9 cellular contexts compared by ENCODE assay signal in genomic region chr14:105193916-105194782, GRCh38. TPM values are rescaled to one million over a fixed set of nuclear protein-coding genes. Genes with fewer than 3 reads are reported as not detected.
DNase-seq lines count a peak whose midpoint lies in the region; ATAC-seq, FAIRE-seq and TF ChIP-seq lines count a peak whose summit lies in the region.
"Had no signal": no experiment of that assay in that cellular context is flagged by ENCODE, and none has a peak within 500 bp of the region (broad histone marks: within the 10 kb centered on the region; RNA-seq: fewer than 3 reads in every experiment).

No MANE protein-coding gene starts in this region.

- intact Hi-C loops in left ventricle myocardium inferior (cut with micrococcal nuclease), result no loop called here
- intact Hi-C loops in left ventricle myocardium superior (cut with micrococcal nuclease), result no loop called here
- intact Hi-C loops in upper lobe of right lung (cut with DNase I), result no loop called here
- intact Hi-C loops in body of pancreas (cut with DNase I), result no loop called here

- H4K91ac ChIP-seq in H1 (replicated peaks; ENCODE audit: insufficient read length, low read length), result peak overlapping the region; percentile 73

- TF ChIP-seq CTCF in left ventricle myocardium inferior (IDR thresholded peaks at IDR 0.05; ENCODE audit: borderline replicate concordance) (no peak), H1 (IDR thresholded peaks at IDR 0.05; ENCODE audit: control extremely low read depth in 1 of 3, insufficient read depth in 1 of 3, low read depth in 1 of 3, low read length in 3 of 3) (no peak), upper lobe of right lung (IDR thresholded peaks at IDR 0.05) (no peak), body of pancreas (IDR thresholded peaks at IDR 0.05) (no peak)

- ATAC-seq in left ventricle myocardium superior (no peak), upper lobe of right lung (no peak), GM21447 (IDR thresholded peaks at IDR 0.05; ENCODE audit: unreplicated experiment) (no peak), body of pancreas (no peak)
- ATAC-seq: K562 had no signal

- TF ChIP-seq POLR2A in H1 (IDR thresholded peaks at IDR 0.05; ENCODE audit: control extremely low read depth in 1 of 2, low read depth in 2 of 2, low read length in 2 of 2), result no peak
- no peak for TF ChIP-seq POLR2A in body of pancreas (IDR thresholded peaks at IDR 0.05)

- no peaks in the 10 kb centered on the region for H3K9me3 ChIP-seq in left ventricle myocardium inferior (replicated peaks)
- no peaks in the 10 kb centered on the region for H3K9me3 ChIP-seq in H1 (ENCODE audit: insufficient read depth in 2 of 2, low read depth in 1 of 2, low read length in 1 of 2)
- no peaks in the 10 kb centered on the region for H3K9me3 ChIP-seq in upper lobe of right lung
- no peaks in the 10 kb centered on the region for H3K9me3 ChIP-seq in body of pancreas

- peak overlapping the region; percentile 81; the same call in 1 of the 2 replicates for H2BK15ac ChIP-seq in H1 (ENCODE audit: low read length)

- no peak overlapping the region for H4K5ac ChIP-seq in H1 (ENCODE audit: insufficient read length, low read depth, low read length)

- no peak overlapping the region for H3K9ac ChIP-seq in H1 (replicated peaks in 1 of 4; ENCODE audit: extremely low read depth in 1 of 4, low read depth in 3 of 4, low read length in 3 of 4)

- H3K14ac ChIP-seq in H1 (ENCODE audit: insufficient read length), result no peak overlapping the region

- H3K27me3 ChIP-seq in left ventricle myocardium inferior (ENCODE audit: low read depth), result peaks cover 81% of the 10 kb centered on the region
- peaks cover 0 to 37% (median 19%) of the 10 kb centered on the region in 4 experiments; a peak in 5 of 7 replicates for H3K27me3 ChIP-seq in H1 (replicated peaks in 1 of 4; ENCODE audit: control insufficient read depth in 3 of 4, extremely low read depth in 1 of 4, insufficient read depth in 3 of 4, low read length in 3 of 4)
- H3K27me3 ChIP-seq in upper lobe of right lung, result peaks cover 57% of the 10 kb centered on the region
- peaks cover 0 to 26% of the 10 kb centered on the region in 2 donors for H3K27me3 ChIP-seq in body of pancreas

- H2BK5ac ChIP-seq in H1 (ENCODE audit: low read depth, low read length), result peak overlapping the region; percentile 71; the same call in 1 of the 2 replicates

- peaks cover 4% of the 10 kb centered on the region; the same call in 1 of the 2 replicates for H3K23me2 ChIP-seq in H1 (ENCODE audit: low read depth, low read length)

- H3K4me2 ChIP-seq in H1 (ENCODE audit: insufficient read depth in 1 of 2, low read depth in 2 of 2, low read length in 2 of 2), result no peak overlapping the region

- H3K79me1 ChIP-seq in H1 (ENCODE audit: low read depth, low read length), result no peaks in the 10 kb centered on the region

- H2BK12ac ChIP-seq in H1 (ENCODE audit: low read depth, low read length), result peak overlapping the region; percentile 50; the same call in 1 of the 2 replicates

- H3K36me3 ChIP-seq in left ventricle myocardium inferior (no peaks in the 10 kb centered on the region), H1 (ENCODE audit: control insufficient read depth in 2 of 4, insufficient read depth in 4 of 4, low read length in 3 of 4) (no peaks in the 10 kb centered on the region), upper lobe of right lung (no peaks in the 10 kb centered on the region), body of pancreas (replicated peaks in 1 of 2; ENCODE audit: insufficient read depth in 1 of 2, low read depth in 2 of 2) (no peaks in the 10 kb centered on the region)

- WGBS in H1 (ENCODE audit: extremely low coverage in 1 of 2, insufficient coverage in 1 of 2, insufficient read length in 1 of 2, insufficient replicate concordance in 2 of 2, low coverage in 1 of 2, low lambda C conversion rate in 2 of 2, missing lambda C conversion rate in 1 of 2), 2 experiments, result 89% methylated on average over 17 of the region's 17 CpGs; no CpG with 5 or more reads in 1 of the 2 experiments
- 50 to 60% methylated on average over 13 to 17 of the region's 17 CpGs for WGBS in body of pancreas, 2 donors

- H3K79me2 ChIP-seq in H1 (ENCODE audit: control insufficient read depth in 1 of 2, insufficient read depth in 2 of 2, low read length in 2 of 2), result no peaks in the 10 kb centered on the region

- H3K27ac ChIP-seq in left ventricle myocardium inferior (replicated peaks) (peak overlapping the region; percentile 95), H1 (ENCODE audit: low read depth, low read length) (no peak overlapping the region), upper lobe of right lung (peak overlapping the region; percentile 58), body of pancreas (no peak overlapping the region)

- H3K4me1 ChIP-seq in left ventricle myocardium inferior (peaks cover 63% of the 10 kb centered on the region), H1 (replicated peaks in 1 of 4; ENCODE audit: control insufficient read depth in 3 of 4, insufficient read depth in 4 of 4, low read length in 3 of 4) (peaks cover 0 to 18% (median 9%) of the 10 kb centered on the region in 4 experiments; a peak in 5 of 7 replicates), upper lobe of right lung (peaks cover 54% of the 10 kb centered on the region), body of pancreas (peaks cover 26% of the 10 kb centered on the region)

- no peak for DNase-seq in left ventricle myocardium inferior
- no peak for DNase-seq in left ventricle myocardium superior
- DNase-seq in RPMI8226, result peak; percentile 82
- DNase-seq in H1 (ENCODE audit: low read depth in 1 of 2, low spot score in 2 of 2), result no peak
- DNase-seq in upper lobe of right lung, result no peak
- DNase-seq in body of pancreas, result no peak
- DNase-seq in AG08396 (ENCODE audit: low spot score), result no peak

- peaks cover 0 to 2% of the 10 kb centered on the region in 2 experiments for H4K20me1 ChIP-seq in H1 (replicated peaks in 1 of 2; ENCODE audit: control insufficient read depth in 1 of 2, insufficient read depth in 2 of 2, low read length in 2 of 2)

- H2BK20ac ChIP-seq in H1 (ENCODE audit: low read length), result peak overlapping the region; percentile 21; the same call in 1 of the 2 replicates

- H3K4ac ChIP-seq in H1 (replicated peaks; ENCODE audit: insufficient read length, low read depth, low read length), result no peak overlapping the region

- H4K8ac ChIP-seq in H1 (ENCODE audit: extremely low read depth, insufficient read depth, low read length), result peak overlapping the region; percentile 57; the same call in 1 of the 2 replicates

- H3K56ac ChIP-seq in H1 (replicated peaks; ENCODE audit: insufficient read length, low read depth, low read length), result no peak overlapping the region

- no peak overlapping the region for H2BK120ac ChIP-seq in H1 (replicated peaks; ENCODE audit: low read depth, low read length)

- 0 out of 2 replicates have a peak overlapping the region, but pooled peaks have one; percentile 65 for H2AK5ac ChIP-seq in H1 (ENCODE audit: low read depth, low read length)

- no peak overlapping the region for H3K4me3 ChIP-seq in left ventricle myocardium inferior
- no peak overlapping the region for H3K4me3 ChIP-seq in H1 (ENCODE audit: extremely low read depth in 1 of 4, insufficient read depth in 2 of 4, low read depth in 3 of 4, low read length in 4 of 4)
- H3K4me3 ChIP-seq in upper lobe of right lung, result no peak overlapping the region
- H3K4me3 ChIP-seq in body of pancreas, result no peak overlapping the region
- H3K4me3 ChIP-seq: K562 had no signal

- POLR2A ChIA-PET in H1 (lab: Charles Lee; ENCODE audit: partially characterized antibody), result interaction anchor here (0.6 to 1.5 kb wide), 4 partner anchors 10 to 54 kb away, joined by 3 read pairs; partner anchors contain the start of gene BTBD6

- no peak overlapping the region for H3K23ac ChIP-seq in H1 (ENCODE audit: insufficient read length)

- no peak overlapping the region for H2AFZ ChIP-seq in H1 (ENCODE audit: low read length)

- no peak for TF ChIP-seq EP300 in H1 (IDR thresholded peaks at IDR 0.05; ENCODE audit: borderline replicate concordance in 1 of 2, low read depth in 2 of 2, low read length in 2 of 2)

- H3K18ac ChIP-seq in H1 (ENCODE audit: extremely low read depth, low read length), result no peak overlapping the region

- CTCF ChIA-PET in H1 (lab: Charles Lee; ENCODE audit: partially characterized antibody), result interaction anchor here (0.9 to 3.1 kb wide), 16 partner anchors 10 to 287 kb away, joined by 3 to 25 read pairs (median 6); partner anchors contain the start of gene JAG2

- no peak for FAIRE-seq in H1 (lab: Jason Lieb, UNC)
- FAIRE-seq: K562 had no signal

- TF ChIP-seq RAD21 in H1 (IDR thresholded peaks at IDR 0.05 in 1 of 2, conservative IDR thresholded peaks at IDR 0.05 in 1 of 2; ENCODE audit: low read depth in 2 of 2, low read length in 2 of 2), result no peak

RNA-seq across cellular contexts. Expression of gene NUDT14, which starts 13.0 kb away (rescaled TPM):
- total RNA-seq in left ventricle myocardium inferior, result 22.9 TPM
- 34.7 TPM for total RNA-seq in left ventricle myocardium superior
- total RNA-seq in H1 (2021; fragmentation: NEBNext Ultra II Directional; extraction: Animal tissue kit (Norgen Biotek cat#: 25700)), result 33.3 and 33.6 TPM in 2 replicates
- 25.5 and 40.3 TPM in 2 replicates for polyA plus RNA-seq in H1 (2011; rRNA removed)
- polyA plus RNA-seq in H1 (2011; cell fraction: cytosol; rRNA removed), result 35.2 TPM
- polyA plus RNA-seq in H1 (2011; cell fraction: nucleus; rRNA removed), result 49.1 TPM
- polyA plus RNA-seq in H1 (2012, experiment 1 of 2), result 28.3 to 44.3 TPM (median 38.0 TPM) in 4 replicates
- polyA plus RNA-seq in H1 (2012, experiment 2 of 2), result 26.9 TPM
- polyA plus RNA-seq in H1 (2013, experiment 1 of 2), result 21.1 TPM
- 19.1 TPM for polyA plus RNA-seq in H1 (2013, experiment 2 of 2)
- 3.2 and 4.2 TPM in 2 replicates for polyA minus RNA-seq in H1 (2011; rRNA and poly(A)+ RNA removed)
- 13.7 TPM for polyA minus RNA-seq in H1 (2011; cell fraction: cytosol; rRNA and poly(A)+ RNA removed)
- polyA minus RNA-seq in H1 (2011; cell fraction: nucleus; rRNA and poly(A)+ RNA removed), result 12.6 TPM
- 59.1 TPM for total RNA-seq in upper lobe of right lung
- total RNA-seq in body of pancreas, result 10 to 100 TPM; 28.8 to 66.9 TPM

RNA-seq across cellular contexts. Expression of gene JAG2, which starts 25.6 kb away (rescaled TPM):
- total RNA-seq in left ventricle myocardium inferior, result 26.1 TPM
- total RNA-seq in left ventricle myocardium superior, result 33.6 TPM
- 6.2 and 8.9 TPM in 2 replicates for total RNA-seq in H1 (2021; fragmentation: NEBNext Ultra II Directional; extraction: Animal tissue kit (Norgen Biotek cat#: 25700))
- 2.8 and 4.8 TPM in 2 replicates for polyA plus RNA-seq in H1 (2011; rRNA removed)
- polyA plus RNA-seq in H1 (2011; cell fraction: cytosol; rRNA removed), result 6.5 TPM
- polyA plus RNA-seq in H1 (2011; cell fraction: nucleus; rRNA removed), result 27.2 TPM
- 5.4 to 9.8 TPM (median 7.3 TPM) in 4 replicates for polyA plus RNA-seq in H1 (2012, experiment 1 of 2)
- polyA plus RNA-seq in H1 (2012, experiment 2 of 2), result 4.8 TPM
- 4.2 TPM for polyA plus RNA-seq in H1 (2013, experiment 1 of 2)
- polyA plus RNA-seq in H1 (2013, experiment 2 of 2), result 4.1 TPM
- polyA minus RNA-seq in H1 (2011; rRNA and poly(A)+ RNA removed), result 3.4 and 4.7 TPM in 2 replicates
- polyA minus RNA-seq in H1 (2011; cell fraction: cytosol; rRNA and poly(A)+ RNA removed), result 2.9 TPM
- polyA minus RNA-seq in H1 (2011; cell fraction: nucleus; rRNA and poly(A)+ RNA removed), result 5.7 TPM
- total RNA-seq in upper lobe of right lung, result 31.2 TPM
- total RNA-seq in body of pancreas, result 10 to 100 TPM; 13.5 to 36.3 TPM

RNA-seq across cellular contexts. Expression of gene BTBD6, which starts 54.2 kb away (rescaled TPM):
- total RNA-seq in left ventricle myocardium inferior, result 45.3 TPM
- total RNA-seq in left ventricle myocardium superior, result 51.6 TPM
- total RNA-seq in H1 (2021; fragmentation: NEBNext Ultra II Directional; extraction: Animal tissue kit (Norgen Biotek cat#: 25700)), result 10.2 and 11.6 TPM in 2 replicates
- 9.8 and 10.1 TPM in 2 replicates for polyA plus RNA-seq in H1 (2011; rRNA removed)
- 9.4 TPM for polyA plus RNA-seq in H1 (2011; cell fraction: cytosol; rRNA removed)
- polyA plus RNA-seq in H1 (2011; cell fraction: nucleus; rRNA removed), result 16.1 TPM
- 7.2 to 14.6 TPM (median 12.4 TPM) in 4 replicates for polyA plus RNA-seq in H1 (2012, experiment 1 of 2)
- 13.7 TPM for polyA plus RNA-seq in H1 (2012, experiment 2 of 2)
- 8.8 TPM for polyA plus RNA-seq in H1 (2013, experiment 1 of 2)
- 8.2 TPM for polyA plus RNA-seq in H1 (2013, experiment 2 of 2)
- 5.8 and 7.9 TPM in 2 replicates for polyA minus RNA-seq in H1 (2011; rRNA and poly(A)+ RNA removed)
- polyA minus RNA-seq in H1 (2011; cell fraction: cytosol; rRNA and poly(A)+ RNA removed), result 5.8 TPM
- 4.4 TPM for polyA minus RNA-seq in H1 (2011; cell fraction: nucleus; rRNA and poly(A)+ RNA removed)
- total RNA-seq in upper lobe of right lung, result 51.3 TPM
- 10 to 100 TPM; 13.0 to 22.4 TPM for total RNA-seq in body of pancreas
- total RNA-seq: K562 had no signal
- polyA plus RNA-seq: K562 had no signal

Comparison
In these comparisons a context has a peak if more than half of its experiments do, and no peak if none do; other contexts are left out.
1. H3K27ac ChIP-seq: peak in left ventricle myocardium inferior (single experiment) and upper lobe of right lung (single experiment); none in H1 (single experiment) and body of pancreas (0 of 4).